13 cellular contexts compared by ENCODE assay signal in the genomic region with DNA sequence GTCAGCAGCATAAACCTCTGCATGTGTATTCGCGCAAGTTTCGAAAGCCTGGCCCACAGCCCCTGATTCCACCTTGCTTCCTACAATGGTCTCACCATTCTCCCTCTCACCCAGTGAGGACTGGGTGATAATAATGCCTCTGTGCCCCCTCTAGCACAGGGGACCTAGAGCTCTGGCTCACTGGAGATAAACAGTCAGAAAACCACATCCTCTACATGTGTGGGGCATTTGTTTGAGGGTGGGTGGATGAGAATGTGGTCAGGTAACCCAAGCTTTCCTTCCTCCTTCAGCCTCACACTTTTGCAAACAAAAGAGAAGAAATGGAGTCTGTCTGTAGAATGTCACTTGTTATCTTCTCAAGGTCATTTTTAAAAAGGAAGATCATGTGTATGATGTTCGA.
DNase-seq lines count a peak whose midpoint lies in the region; ATAC-seq and TF ChIP-seq lines count a peak whose summit lies in the region.
"Had no signal": no experiment of that assay in that cellular context is flagged by ENCODE, and none has a peak within 500 bp of the region (broad histone marks: within the 10 kb centered on the region; RNA-seq: fewer than 3 reads in every experiment).

No MANE protein-coding gene starts in this region.

- peak overlapping the region; percentile 28 to 90 (median 65) for H3K27ac Mint-ChIP-seq in CD8-positive, alpha-beta memory T cell
- no peak overlapping the region for H3K27ac Mint-ChIP-seq in MCF 10A (ENCODE audit: low read depth, unreplicated experiment)

- no peak for TF ChIP-seq POLR2A in thyroid gland (IDR thresholded peaks at IDR 0.05)

- intact Hi-C loops in MCF 10A (cut with micrococcal nuclease) (no loop called here), thyroid gland (cut with DNase I) (no loop called here)

- H3K36me3 Mint-ChIP-seq in CD8-positive, alpha-beta memory T cell, result peaks cover 0 to 7% (median 4%) of the 10 kb centered on the region in 3 donors
- H3K36me3 Mint-ChIP-seq in MCF 10A (ENCODE audit: insufficient read depth, unreplicated experiment), result no peaks in the 10 kb centered on the region
- H3K36me3 Mint-ChIP-seq: CD4-positive, CD25-positive, alpha-beta regulatory T cell had no signal

- H3K9me3 Mint-ChIP-seq in CD8-positive, alpha-beta memory T cell, result no peaks in the 10 kb centered on the region
- no peaks in the 10 kb centered on the region for H3K9me3 Mint-ChIP-seq in MCF 10A (ENCODE audit: unreplicated experiment)

- TF ChIP-seq CTCF in MCF 10A (IDR thresholded peaks at IDR 0.05; ENCODE audit: unreplicated experiment) (no peak), thyroid gland (IDR thresholded peaks at IDR 0.05) (no peak)

- no peaks in the 10 kb centered on the region for H3K36me3 ChIP-seq in CD8-positive, alpha-beta memory T cell (ENCODE audit: insufficient read depth, low read length)
- no peaks in the 10 kb centered on the region for H3K36me3 ChIP-seq in thyroid gland
- H3K36me3 ChIP-seq: cardiac muscle cell had no signal

- POLR2A ChIA-PET in CD8-positive, alpha-beta memory T cell (lab: Charles Lee), result no interaction called here
- POLR2A ChIA-PET in MCF 10A (lab: Yijun Ruan, JAX), result interaction anchor here (0.6 kb wide), 1 partner anchor 260 kb away, joined by 3 read pairs; no protein-coding TSS in a partner anchor

- 88% methylated on average over 4 of the region's 4 CpGs for WGBS in thyroid gland, 2 donors

- H3K27me3 ChIP-seq in CD8-positive, alpha-beta memory T cell (ENCODE audit: insufficient read depth, low read length, poor library complexity, severe bottlenecking), result no peaks in the 10 kb centered on the region
- H3K27me3 ChIP-seq in thyroid gland, result no peaks in the 10 kb centered on the region

- peak overlapping the region; percentile 5 to 81 (median 70) for H3K4me3 Mint-ChIP-seq in CD8-positive, alpha-beta memory T cell
- H3K4me3 Mint-ChIP-seq in MCF 10A (ENCODE audit: unreplicated experiment), result no peak overlapping the region
- H3K4me3 Mint-ChIP-seq: CD4-positive, CD25-positive, alpha-beta regulatory T cell had no signal

- no peaks in the 10 kb centered on the region for H3K27me3 Mint-ChIP-seq in CD8-positive, alpha-beta memory T cell
- no peaks in the 10 kb centered on the region for H3K27me3 Mint-ChIP-seq in MCF 10A (ENCODE audit: insufficient read depth, unreplicated experiment)
- H3K27me3 Mint-ChIP-seq: CD4-positive, CD25-positive, alpha-beta regulatory T cell had no signal

- H3K9me3 ChIP-seq in CD8-positive, alpha-beta memory T cell (ENCODE audit: low read length), result no peaks in the 10 kb centered on the region
- no peaks in the 10 kb centered on the region for H3K9me3 ChIP-seq in thyroid gland

- peak in 2 of 5 donors; percentile 25 to 55 for DNase-seq in CD8-positive, alpha-beta memory T cell
- DNase-seq in activated gamma-delta T cell treated with anti-CD3 and anti-CD28 coated beads, Interleukin-2, amount 50 U/mL, for 16 hours (ENCODE audit: low read depth), result peak; percentile 7
- no peak for DNase-seq in hepatic stellate cell (ENCODE audit: low spot score)
- DNase-seq in MCF 10A (ENCODE audit: unreplicated experiment), result no peak
- no peak for DNase-seq in thyroid gland
- DNase-seq in NCI-H446 treated with DMSO at 0.1 percent for 48 hours (lab: John Stamatoyannopoulos, UW), result no peak
- DNase-seq: activated CD4-positive, alpha-beta T cell treated with anti-CD3 and anti-CD28 coated beads, Interleukin-2, amount 50 U/mL, for 48 hours; NCI-H146; right cardiac atrium had no signal

- peak; percentile 76 for ATAC-seq in GM19328 (IDR thresholded peaks at IDR 0.05; ENCODE audit: unreplicated experiment)
- ATAC-seq in HG03432 (IDR thresholded peaks at IDR 0.05; ENCODE audit: unreplicated experiment), result peak; percentile 84
- ATAC-seq: right cardiac atrium had no signal

- H3K27ac ChIP-seq in CD8-positive, alpha-beta memory T cell (ENCODE audit: low read depth, low read length), result no peak overlapping the region
- H3K27ac ChIP-seq in thyroid gland, result no peak overlapping the region
- H3K27ac ChIP-seq: cardiac muscle cell had no signal

- BruUV-seq in MCF 10A (replicated peaks; lab: Mats Ljungman, UMichigan), result no TSS peak

- CTCF ChIA-PET in CD8-positive, alpha-beta memory T cell (lab: Charles Lee), result no interaction called here
- CTCF ChIA-PET in MCF 10A (lab: Yijun Ruan, JAX), result no interaction called here

- H3K4me3 ChIP-seq in CD8-positive, alpha-beta memory T cell (ENCODE audit: low read length), result peak overlapping the region; percentile 27
- no peak overlapping the region for H3K4me3 ChIP-seq in thyroid gland (replicated peaks in 1 of 3)
- H3K4me3 ChIP-seq: cardiac muscle cell had no signal

- H3K4me1 ChIP-seq in CD8-positive, alpha-beta memory T cell (ENCODE audit: insufficient read depth, low read length), result peaks cover 20% of the 10 kb centered on the region
- H3K4me1 ChIP-seq in thyroid gland, result peaks cover 0 to 5% of the 10 kb centered on the region in 2 donors

- peaks cover 47 to 53% (median 51%) of the 10 kb centered on the region in 3 donors for H3K4me1 Mint-ChIP-seq in CD8-positive, alpha-beta memory T cell
- H3K4me1 Mint-ChIP-seq in MCF 10A (ENCODE audit: insufficient read depth, unreplicated experiment), result no peaks in the 10 kb centered on the region
